17 cellular contexts compared by ENCODE assay signal in genomic region chr1:111884772-111885443, GRCh38.
DNase-seq lines count a peak whose midpoint lies in the region; ATAC-seq, FAIRE-seq and TF ChIP-seq lines count a peak whose summit lies in the region.
"Had no signal": no experiment of that assay in that cellular context is flagged by ENCODE, and none has a peak within 500 bp of the region (broad histone marks: within the 10 kb centered on the region; RNA-seq: fewer than 3 reads in every experiment).

No MANE protein-coding gene starts in this region.

- H3K4me1 ChIP-seq in BE2C (0 out of 2 replicates have a peak, but pooled peaks cover 3% of the 10 kb centered on the region), HCT116 (ENCODE audit: control insufficient read depth in 1 of 2, insufficient read depth in 2 of 2, low read length in 2 of 2) (no peaks in the 10 kb centered on the region), H1 (replicated peaks in 1 of 4; ENCODE audit: control insufficient read depth in 3 of 4, insufficient read depth in 4 of 4, low read length in 3 of 4) (peaks cover 0 to 3% (median 0%) of the 10 kb centered on the region in 4 experiments; a peak in 3 of 7 replicates), osteoblast (ENCODE audit: insufficient read depth, low read length) (no peaks in the 10 kb centered on the region)
- H3K4me1 ChIP-seq: A549 had no signal

- POLR2A ChIA-PET in HCT116 (lab: Charles Lee) (no interaction called here), H1 (lab: Charles Lee; ENCODE audit: partially characterized antibody) (no interaction called here)

- intact Hi-C loops in HCT116 (cut with micrococcal nuclease): no loop called here
- intact Hi-C loops in left ventricle myocardium superior (cut with micrococcal nuclease): no loop called here

- DNase-seq in BE2C (no peak), HCT116 (ENCODE audit: low read depth, low spot score) (no peak), H1 (ENCODE audit: low read depth in 1 of 2, low spot score in 2 of 2) (no peak), left ventricle myocardium superior (peak; percentile 46), HCEC 1CT (no peak), osteoblast (ENCODE audit: insufficient read length, low spot score, missing footprints) (no peak)
- DNase-seq in stimulated activated naive CD4-positive, alpha-beta T cell (lab: John Stamatoyannopoulos, UW): no peak
- DNase-seq in activated naive CD4-positive, alpha-beta T cell treated with Interleukin-2 at 50 U/mL for 16 hours: no peak
- DNase-seq: DMS79, NCI-H1694, NCI-H2081, NCI-H2171, NCI-H69 had no signal

- no peak overlapping the region for H4K91ac ChIP-seq in H1 (replicated peaks; ENCODE audit: insufficient read length, low read length)

- no peaks in the 10 kb centered on the region for H4K20me1 ChIP-seq in HCT116 (ENCODE audit: insufficient read depth)
- no peaks in the 10 kb centered on the region for H4K20me1 ChIP-seq in H1 (replicated peaks in 1 of 2; ENCODE audit: control insufficient read depth in 1 of 2, insufficient read depth in 2 of 2, low read length in 2 of 2)
- no peaks in the 10 kb centered on the region for H4K20me1 ChIP-seq in osteoblast (ENCODE audit: insufficient read depth, low read length)

- H3K36me3 ChIP-seq in BE2C (no peaks in the 10 kb centered on the region), HCT116 (ENCODE audit: control insufficient read depth in 1 of 2, insufficient read depth in 2 of 2, low read length in 2 of 2) (no peaks in the 10 kb centered on the region), H1 (ENCODE audit: control insufficient read depth in 2 of 4, insufficient read depth in 4 of 4, low read length in 3 of 4) (no peaks in the 10 kb centered on the region), osteoblast (ENCODE audit: insufficient read depth, low read length) (no peaks in the 10 kb centered on the region)

- RAD21 ChIA-PET in HCT116 (lab: Charles Lee; ENCODE audit: low non-redundant PET in 1 of 2, low total read pairs in 2 of 2, uncharacterized antibody in 2 of 2, unreplicated experiment in 2 of 2): no interaction called here

- no peak overlapping the region for H3K23ac ChIP-seq in H1 (ENCODE audit: insufficient read length)

- no peak overlapping the region for H2BK20ac ChIP-seq in H1 (ENCODE audit: low read length)

- TF ChIP-seq CTCF in BE2C (IDR thresholded peaks at IDR 0.05; ENCODE audit: low read depth, low read length) (peak; percentile 19), HCT116 (IDR thresholded peaks at IDR 0.05 in 2 of 3, conservative IDR thresholded peaks at IDR 0.05 in 1 of 3; ENCODE audit: borderline replicate concordance in 1 of 3, insufficient read depth in 1 of 3, low read depth in 2 of 3, low read length in 2 of 3) (no peak), H1 (IDR thresholded peaks at IDR 0.05; ENCODE audit: control extremely low read depth in 1 of 3, insufficient read depth in 1 of 3, low read depth in 1 of 3, low read length in 3 of 3) (no peak), osteoblast (IDR thresholded peaks at IDR 0.05; ENCODE audit: extremely low read depth, low read depth, low read length) (no peak)

- H3K4me2 ChIP-seq in HCT116 (ENCODE audit: low read length): no peak overlapping the region
- H3K4me2 ChIP-seq in H1 (ENCODE audit: insufficient read depth in 1 of 2, low read depth in 2 of 2, low read length in 2 of 2): no peak overlapping the region
- H3K4me2 ChIP-seq in osteoblast (ENCODE audit: insufficient read depth, low read length): no peak overlapping the region
- H3K4me2 ChIP-seq: A549 had no signal

- H3K14ac ChIP-seq in H1 (ENCODE audit: insufficient read length): no peak overlapping the region

- no peaks in the 10 kb centered on the region for H3K9me3 ChIP-seq in BE2C
- H3K9me3 ChIP-seq in HCT116 (ENCODE audit: control insufficient read depth in 1 of 2, insufficient read depth in 1 of 2, low read depth in 1 of 2, low read length in 2 of 2): no peaks in the 10 kb centered on the region
- H3K9me3 ChIP-seq in H1 (ENCODE audit: insufficient read depth in 2 of 2, low read depth in 1 of 2, low read length in 1 of 2): no peaks in the 10 kb centered on the region
- H3K9me3 ChIP-seq in osteoblast (ENCODE audit: low read depth, low read length): no peaks in the 10 kb centered on the region
- H3K9me3 ChIP-seq: A549 had no signal

- H2BK120ac ChIP-seq in H1 (replicated peaks; ENCODE audit: low read depth, low read length): no peak overlapping the region

- no peak for TF ChIP-seq POLR2A in HCT116 (IDR thresholded peaks at IDR 0.05; ENCODE audit: borderline replicate concordance, extremely low read depth, insufficient read depth, insufficient read length)
- TF ChIP-seq POLR2A in H1 (IDR thresholded peaks at IDR 0.05; ENCODE audit: control extremely low read depth in 1 of 2, low read depth in 2 of 2, low read length in 2 of 2): no peak

- H4K5ac ChIP-seq in H1 (ENCODE audit: insufficient read length, low read depth, low read length): no peak overlapping the region

- no TSS peak for BruUV-seq in HCT116 (replicated peaks; lab: Mats Ljungman, UMichigan)

- H2BK5ac ChIP-seq in H1 (ENCODE audit: low read depth, low read length): no peak overlapping the region

- no peak overlapping the region for H3K27ac ChIP-seq in HCT116 (ENCODE audit: low read depth, low read length)
- no peak overlapping the region for H3K27ac ChIP-seq in H1 (ENCODE audit: low read depth, low read length)
- no peak overlapping the region for H3K27ac ChIP-seq in osteoblast (ENCODE audit: low read depth, low read length)
- H3K27ac ChIP-seq: A549, RWPE1 had no signal

- no peaks in the 10 kb centered on the region; the same call in 1 of the 2 replicates for H3K23me2 ChIP-seq in H1 (ENCODE audit: low read depth, low read length)

- 92% methylated on average over 8 of the region's 8 CpGs; no CpG with 5 or more reads in 1 of the 2 experiments for WGBS in H1 (ENCODE audit: extremely low coverage in 1 of 2, insufficient coverage in 1 of 2, insufficient read length in 1 of 2, insufficient replicate concordance in 2 of 2, low coverage in 1 of 2, low lambda C conversion rate in 2 of 2, missing lambda C conversion rate in 1 of 2), 2 experiments

- no peaks in the 10 kb centered on the region for H3K79me2 ChIP-seq in HCT116 (ENCODE audit: insufficient read depth, low read length)
- no peaks in the 10 kb centered on the region for H3K79me2 ChIP-seq in H1 (ENCODE audit: control insufficient read depth in 1 of 2, insufficient read depth in 2 of 2, low read length in 2 of 2)
- no peaks in the 10 kb centered on the region for H3K79me2 ChIP-seq in osteoblast (ENCODE audit: insufficient read depth, low read length)

- H3K4ac ChIP-seq in H1 (replicated peaks; ENCODE audit: insufficient read length, low read depth, low read length): no peak overlapping the region

- CTCF ChIA-PET in HCT116 (lab: Charles Lee): no interaction called here
- CTCF ChIA-PET in H1 (lab: Charles Lee; ENCODE audit: partially characterized antibody): interaction anchor here (0.7 to 1.0 kb wide), 3 partner anchors 9 to 107 kb away, joined by 3 to 4 read pairs (median 3); no protein-coding TSS in a partner anchor

- ATAC-seq in HCT116: no peak
- peak; percentile 67 for ATAC-seq in left ventricle myocardium superior
- ATAC-seq: A549 had no signal

- no peak overlapping the region for H2BK12ac ChIP-seq in H1 (ENCODE audit: low read depth, low read length)

- H3K9ac ChIP-seq in HCT116 (ENCODE audit: low read length): no peak overlapping the region
- no peak overlapping the region for H3K9ac ChIP-seq in H1 (replicated peaks in 1 of 4; ENCODE audit: extremely low read depth in 1 of 4, low read depth in 3 of 4, low read length in 3 of 4)

- H3K9me2 ChIP-seq in HCT116 (ENCODE audit: insufficient read depth): no peaks in the 10 kb centered on the region

- H3K27me3 ChIP-seq in BE2C (no peaks in the 10 kb centered on the region), HCT116 (ENCODE audit: insufficient read depth, low read length) (peaks cover 58% of the 10 kb centered on the region), H1 (replicated peaks in 1 of 4; ENCODE audit: control insufficient read depth in 3 of 4, extremely low read depth in 1 of 4, insufficient read depth in 3 of 4, low read length in 3 of 4) (no peaks in the 10 kb centered on the region), osteoblast (ENCODE audit: insufficient read depth, low read length) (peaks cover 6% of the 10 kb centered on the region)

- no peak for TF ChIP-seq EP300 in H1 (IDR thresholded peaks at IDR 0.05; ENCODE audit: borderline replicate concordance in 1 of 2, low read depth in 2 of 2, low read length in 2 of 2)

- H3K4me3 ChIP-seq in BE2C (ENCODE audit: low read depth, low read length) (no peak overlapping the region), HCT116 (replicated peaks in 1 of 2; ENCODE audit: low read depth in 1 of 2, low read length in 2 of 2) (no peak overlapping the region), H1 (ENCODE audit: extremely low read depth in 1 of 4, insufficient read depth in 2 of 4, low read depth in 3 of 4, low read length in 4 of 4) (no peak overlapping the region), osteoblast (ENCODE audit: insufficient read depth, low read length) (no peak overlapping the region)
- H3K4me3 ChIP-seq: A549 had no signal

- no peak overlapping the region for H3K18ac ChIP-seq in H1 (ENCODE audit: extremely low read depth, low read length)

- H4K8ac ChIP-seq in H1 (ENCODE audit: extremely low read depth, insufficient read depth, low read length): no peak overlapping the region

- no peak overlapping the region for H2AFZ ChIP-seq in HCT116 (ENCODE audit: low read depth, low read length, poor library complexity, severe bottlenecking)
- H2AFZ ChIP-seq in H1 (ENCODE audit: low read length): no peak overlapping the region
- no peak overlapping the region for H2AFZ ChIP-seq in osteoblast (ENCODE audit: low read length)

- no peak overlapping the region for H2BK15ac ChIP-seq in H1 (ENCODE audit: low read length)

- FAIRE-seq in H1 (lab: Jason Lieb, UNC): no peak
- FAIRE-seq: A549, H54, HTR-8/SVneo had no signal

- no peak overlapping the region for H2AK5ac ChIP-seq in H1 (ENCODE audit: low read depth, low read length)

- peak; percentile 8; the same call in 1 of the 2 replicates for TF ChIP-seq RAD21 in HCT116 (IDR thresholded peaks at IDR 0.05; ENCODE audit: low read depth)
- TF ChIP-seq RAD21 in H1 (IDR thresholded peaks at IDR 0.05 in 1 of 2, conservative IDR thresholded peaks at IDR 0.05 in 1 of 2; ENCODE audit: low read depth in 2 of 2, low read length in 2 of 2): peak; percentile 12 to 33; a peak in 1 of 4 replicates

- no peak overlapping the region for H3K56ac ChIP-seq in H1 (replicated peaks; ENCODE audit: insufficient read length, low read depth, low read length)

- H3K79me1 ChIP-seq in H1 (ENCODE audit: low read depth, low read length): no peaks in the 10 kb centered on the region

TF ChIP-seq in HCT116, 20 proteins besides CTCF, POLR2A, EP300 and RAD21 (continues in another document):
- TF ChIP-seq EZH2phosphoT487 (IDR thresholded peaks at IDR 0.05; ENCODE audit: borderline replicate concordance) (no peak), YY1 (IDR thresholded peaks at IDR 0.05; ENCODE audit: extremely low read depth, insufficient replicate concordance, low read depth, low read length) (no peak)
